18 cellular contexts compared by ENCODE assay signal in genomic region chr1:236137285-236137852, GRCh38. TPM values are rescaled to one million over a fixed set of nuclear protein-coding genes. Genes with fewer than 3 reads are reported as not detected.
DNase-seq lines count a peak whose midpoint lies in the region; ATAC-seq and TF ChIP-seq lines count a peak whose summit lies in the region.
"Had no signal": no experiment of that assay in that cellular context is flagged by ENCODE, and none has a peak within 500 bp of the region (broad histone marks: within the 10 kb centered on the region; RNA-seq: fewer than 3 reads in every experiment).

No MANE protein-coding gene starts in this region.

- ATAC-seq in activated CD4-positive, alpha-beta T cell treated with anti-CD3 and anti-CD28 coated beads for 36 hours: no peak
- ATAC-seq: activated naive CD4-positive, alpha-beta T cell treated with anti-CD3 and anti-CD28 coated beads, Interleukin-2, amount 50 U/mL, for 72 hours had no signal

- no peak overlapping the region for H3K4ac ChIP-seq in mesendoderm (ENCODE audit: low read depth, low read length)

- no peak overlapping the region for H2BK15ac ChIP-seq in mesendoderm (replicated peaks; ENCODE audit: low read depth)

- H3K4me1 ChIP-seq in mesendoderm (ENCODE audit: control insufficient read depth, low read depth, low read length): no peaks in the 10 kb centered on the region

- no peak overlapping the region for H2BK120ac ChIP-seq in mesendoderm (ENCODE audit: low read depth, low read length)

- H3K4me3 ChIP-seq in SU-DHL-6 (ENCODE audit: insufficient read depth, low read length, poor library complexity, severe bottlenecking) (no peak overlapping the region), mesendoderm (ENCODE audit: low read length) (no peak overlapping the region)
- H3K4me3 ChIP-seq: upper lobe of left lung had no signal

- no peak overlapping the region for H3K4me2 ChIP-seq in SU-DHL-6 (ENCODE audit: low read depth, low read length, poor library complexity, severe bottlenecking)
- no peak overlapping the region for H3K4me2 ChIP-seq in mesendoderm (ENCODE audit: low read length)

- H3K27ac Mint-ChIP-seq in activated CD4-positive, alpha-beta T cell treated with anti-CD3 and anti-CD28 coated beads for 36 hours: no peak overlapping the region
- no peak overlapping the region for H3K27ac Mint-ChIP-seq in activated CD4-positive, alpha-beta T cell treated with anti-CD3 and anti-CD28 coated beads, Interleukin-2, amount 10 ng/mL, durations not matched to agents 24 days and 14 days
- no peak overlapping the region for H3K27ac Mint-ChIP-seq in HFFc6
- H3K27ac Mint-ChIP-seq: activated B cell treated with CpG ODN at 0.5 μM for 24 hours; activated naive CD4-positive, alpha-beta T cell treated with anti-CD3 and anti-CD28 coated beads, Interleukin-2, amount 50 U/mL, for 72 hours; CD4-positive, alpha-beta T cell; T-helper 1 cell treated with Interleukin-12 subunit alpha and Interleukin-12 subunit beta and Interleukin-4 antibody, amounts not matched to agents 30 μg/mL and 1 μg/mL, for 36 hours had no signal

- H3K4me1 Mint-ChIP-seq in activated CD4-positive, alpha-beta T cell treated with anti-CD3 and anti-CD28 coated beads for 36 hours: no peaks in the 10 kb centered on the region
- H3K4me1 Mint-ChIP-seq in activated CD4-positive, alpha-beta T cell treated with anti-CD3 and anti-CD28 coated beads, Interleukin-2, amount 10 ng/mL, durations not matched to agents 24 days and 14 days: peaks cover 9% of the 10 kb centered on the region
- peaks cover 12% of the 10 kb centered on the region; the same call in 1 of the 2 replicates for H3K4me1 Mint-ChIP-seq in HFFc6 (ENCODE audit: low read depth)

- no peak overlapping the region for H3K56ac ChIP-seq in mesendoderm (ENCODE audit: low read length)

- no peaks in the 10 kb centered on the region for H3K27me3 ChIP-seq in SU-DHL-6 (ENCODE audit: low read length)
- peaks cover 30% of the 10 kb centered on the region for H3K27me3 ChIP-seq in mesendoderm (ENCODE audit: insufficient read depth, low read length, poor library complexity)

- no peak overlapping the region for H2BK5ac ChIP-seq in mesendoderm (ENCODE audit: low read length)

- H3K4me3 Mint-ChIP-seq in activated CD4-positive, alpha-beta T cell treated with anti-CD3 and anti-CD28 coated beads for 36 hours: no peak overlapping the region
- no peak overlapping the region for H3K4me3 Mint-ChIP-seq in activated CD4-positive, alpha-beta T cell treated with anti-CD3 and anti-CD28 coated beads, Interleukin-2, amount 10 ng/mL, durations not matched to agents 24 days and 14 days
- no peak overlapping the region for H3K4me3 Mint-ChIP-seq in HFFc6
- H3K4me3 Mint-ChIP-seq: activated B cell treated with CpG ODN at 0.5 μM for 24 hours; CD4-positive, alpha-beta T cell; T-helper 1 cell treated with Interleukin-12 subunit alpha and Interleukin-12 subunit beta and Interleukin-4 antibody, amounts not matched to agents 30 μg/mL and 1 μg/mL, for 36 hours had no signal

- H4K5ac ChIP-seq in mesendoderm (ENCODE audit: low read length): no peak overlapping the region

- no peak overlapping the region for H2AFZ ChIP-seq in SU-DHL-6 (ENCODE audit: low read depth, low read length, severe bottlenecking)

- no peaks in the 10 kb centered on the region for H3K79me1 ChIP-seq in mesendoderm (ENCODE audit: low read length)

- peaks cover 55% of the 10 kb centered on the region for H3K27me3 Mint-ChIP-seq in activated CD4-positive, alpha-beta T cell treated with anti-CD3 and anti-CD28 coated beads for 36 hours
- H3K27me3 Mint-ChIP-seq in activated CD4-positive, alpha-beta T cell treated with anti-CD3 and anti-CD28 coated beads, Interleukin-2, amount 10 ng/mL, durations not matched to agents 24 days and 14 days: peaks cover 69% of the 10 kb centered on the region
- peaks cover 31% of the 10 kb centered on the region for H3K27me3 Mint-ChIP-seq in HFFc6 (ENCODE audit: insufficient read depth)

- no peaks in the 10 kb centered on the region for H3K9me3 Mint-ChIP-seq in activated CD4-positive, alpha-beta T cell treated with anti-CD3 and anti-CD28 coated beads for 36 hours (ENCODE audit: low read depth)
- H3K9me3 Mint-ChIP-seq in activated CD4-positive, alpha-beta T cell treated with anti-CD3 and anti-CD28 coated beads, Interleukin-2, amount 10 ng/mL, durations not matched to agents 24 days and 14 days: no peaks in the 10 kb centered on the region
- no peaks in the 10 kb centered on the region for H3K9me3 Mint-ChIP-seq in HFFc6
- H3K9me3 Mint-ChIP-seq: activated B cell treated with CpG ODN at 0.5 μM for 24 hours; activated naive CD4-positive, alpha-beta T cell treated with anti-CD3 and anti-CD28 coated beads, Interleukin-2, amount 50 U/mL, for 72 hours; CD4-positive, alpha-beta T cell; T-helper 1 cell treated with Interleukin-12 subunit alpha and Interleukin-12 subunit beta and Interleukin-4 antibody, amounts not matched to agents 30 μg/mL and 1 μg/mL, for 36 hours had no signal

- H3K79me2 ChIP-seq in SU-DHL-6 (ENCODE audit: insufficient read depth, low read length) (no peaks in the 10 kb centered on the region), mesendoderm (ENCODE audit: control insufficient read depth, insufficient read depth, low read length) (no peaks in the 10 kb centered on the region)

- H3K27ac ChIP-seq in SU-DHL-6 (ENCODE audit: low read depth, low read length) (no peak overlapping the region), mesendoderm (ENCODE audit: low read depth, low read length) (no peak overlapping the region)
- H3K27ac ChIP-seq: epithelial cell of prostate, upper lobe of left lung had no signal

- no peaks in the 10 kb centered on the region for H3K9me2 ChIP-seq in SU-DHL-6 (replicated peaks; ENCODE audit: insufficient read depth, low read length)

- no peaks in the 10 kb centered on the region for H3K9me3 ChIP-seq in SU-DHL-6 (ENCODE audit: insufficient read depth, low read length)
- H3K9me3 ChIP-seq: upper lobe of left lung had no signal

- POLR2A ChIA-PET in activated CD4-positive, alpha-beta T cell treated with anti-CD3 and anti-CD28 coated beads for 36 hours (lab: Charles Lee): no interaction called here

- H3F3A ChIP-seq in SU-DHL-6 (ENCODE audit: insufficient read depth): no peaks in the 10 kb centered on the region

- no peak overlapping the region for H2AK5ac ChIP-seq in mesendoderm (ENCODE audit: low read length)

- CTCF ChIA-PET in activated CD4-positive, alpha-beta T cell treated with anti-CD3 and anti-CD28 coated beads for 36 hours (lab: Charles Lee): interaction anchor here (0.5 to 0.9 kb wide), 4 partner anchors 16 to 594 kb away, joined by 3 to 5 read pairs (median 4); no protein-coding TSS in a partner anchor

- H4K20me1 ChIP-seq in SU-DHL-6 (ENCODE audit: low read depth, low read length): no peaks in the 10 kb centered on the region

- WGBS in mesendoderm (ENCODE audit: extremely low coverage, insufficient coverage, low lambda C conversion rate): no CpG with 5 or more reads among the region's 4 CpGs

- H3K18ac ChIP-seq in mesendoderm (ENCODE audit: low read length): no peak overlapping the region

- H3K23ac ChIP-seq in mesendoderm (ENCODE audit: low read length): no peak overlapping the region

- no peak overlapping the region for H3K9ac ChIP-seq in SU-DHL-6 (ENCODE audit: low read length)
- H3K9ac ChIP-seq in mesendoderm (ENCODE audit: low read length): no peak overlapping the region

- H4K8ac ChIP-seq in mesendoderm (ENCODE audit: low read depth, low read length): no peak overlapping the region

- intact Hi-C loops in activated CD4-positive, alpha-beta T cell treated with anti-CD3 and anti-CD28 coated beads for 36 hours (cut with DNase I, micrococcal nuclease): no loop called here
- intact Hi-C loops in activated CD4-positive, alpha-beta T cell treated with anti-CD3 and anti-CD28 coated beads, Interleukin-2, amount 10 ng/mL, durations not matched to agents 24 days and 14 days (cut with micrococcal nuclease): no loop called here

- no peaks in the 10 kb centered on the region for H3K36me3 ChIP-seq in SU-DHL-6 (ENCODE audit: low read length)
- no peaks in the 10 kb centered on the region for H3K36me3 ChIP-seq in mesendoderm (ENCODE audit: control insufficient read depth, insufficient read depth, low read length)
- H3K36me3 ChIP-seq: upper lobe of left lung had no signal

- TF ChIP-seq CTCF in HFFc6 (IDR thresholded peaks at IDR 0.05) (peak; percentile 40), SU-DHL-6 (IDR thresholded peaks at IDR 0.05; ENCODE audit: insufficient read depth, low read length, poor library complexity, severe bottlenecking) (peak; percentile 47)

- DNase-seq in activated CD4-positive, alpha-beta T cell treated with anti-CD3 and anti-CD28 coated beads for 36 hours: peak; percentile 35
- no peak for DNase-seq in activated CD4-positive, alpha-beta T cell treated with anti-CD3 and anti-CD28 coated beads, Interleukin-2, amount 10 ng/mL, durations not matched to agents 24 days and 14 days
- DNase-seq in HFFc6: no peak
- peak; percentile 36 for DNase-seq in mesendoderm
- no peak for DNase-seq in pons (ENCODE audit: low spot score)
- DNase-seq in cerebellar nuclear complex (lab: John Stamatoyannopoulos, UW): no peak
- no peak for DNase-seq in stimulated activated CD4-positive, alpha-beta T cell treated with anti-CD3 and anti-CD28 coated beads, Interleukin-1b, Interleukin-23, amount 100 ng/mL, for 48 hours
- DNase-seq: ACHN; activated B cell treated with CpG ODN at 0.5 μM for 24 hours; activated CD8-positive, alpha-beta memory T cell treated with anti-CD3 and anti-CD28 coated beads for 24 hours; CD4-positive, alpha-beta T cell; NCI-H1694 treated with DMSO at 0.1 percent for 48 hours; stimulated activated CD4-positive, alpha-beta T cell treated with anti-CD3 and anti-CD28 coated beads, Interleukin-2, amount 100 ng/mL, for 24 hours; upper lobe of left lung had no signal

- H3K36me3 Mint-ChIP-seq in activated CD4-positive, alpha-beta T cell treated with anti-CD3 and anti-CD28 coated beads for 36 hours (ENCODE audit: low read depth): no peaks in the 10 kb centered on the region
- H3K36me3 Mint-ChIP-seq in activated CD4-positive, alpha-beta T cell treated with anti-CD3 and anti-CD28 coated beads, Interleukin-2, amount 10 ng/mL, durations not matched to agents 24 days and 14 days (ENCODE audit: low read depth): no peaks in the 10 kb centered on the region
- H3K36me3 Mint-ChIP-seq in HFFc6 (ENCODE audit: low read depth): no peaks in the 10 kb centered on the region

RNA-seq across cellular contexts. Expression of gene GPR137B, which starts 5.0 kb away (rescaled TPM):
- total RNA-seq in activated CD4-positive, alpha-beta T cell treated with anti-CD3 and anti-CD28 coated beads for 36 hours: 1 to 10 TPM; 5.0 to 5.6 TPM
- total RNA-seq in activated CD4-positive, alpha-beta T cell treated with anti-CD3 and anti-CD28 coated beads, Interleukin-2, amount 10 ng/mL, durations not matched to agents 24 days and 14 days: 6.6 and 7.7 TPM in 2 replicates
- 10 to 100 TPM in 5 of 6 experiments, 1 to 10 TPM in 1; 9.7 to 13.8 (median 11.9) TPM for total RNA-seq in HFFc6 (2021; fragmentation: NEBNext Ultra II Directional; extraction: Animal tissue kit (Norgen Biotek cat#: 25700))
- polyA plus RNA-seq in mesendoderm (2013, experiment 1 of 2): 1.9 TPM
- 2.0 TPM for polyA plus RNA-seq in mesendoderm (2013, experiment 2 of 2)

Comparison
In these comparisons a context has a peak if more than half of its experiments do, and no peak if none do; other contexts are left out.
1. DNase-seq: peak in activated CD4-positive, alpha-beta T cell treated with anti-CD3 and anti-CD28 coated beads for 36 hours (single experiment) and mesendoderm (single experiment); none in activated CD4-positive, alpha-beta T cell treated with anti-CD3 and anti-CD28 coated beads, Interleukin-2, amount 10 ng/mL, durations not matched to agents 24 days and 14 days (single experiment), HFFc6 (single experiment), pons (single experiment), cerebellar nuclear complex (0 of 2) and stimulated activated CD4-positive, alpha-beta T cell treated with anti-CD3 and anti-CD28 coated beads, Interleukin-1b, Interleukin-23, amount 100 ng/mL, for 48 hours (single experiment).